Comparison of ENCODE assay signal across 9 cellular contexts in the genomic region with DNA sequence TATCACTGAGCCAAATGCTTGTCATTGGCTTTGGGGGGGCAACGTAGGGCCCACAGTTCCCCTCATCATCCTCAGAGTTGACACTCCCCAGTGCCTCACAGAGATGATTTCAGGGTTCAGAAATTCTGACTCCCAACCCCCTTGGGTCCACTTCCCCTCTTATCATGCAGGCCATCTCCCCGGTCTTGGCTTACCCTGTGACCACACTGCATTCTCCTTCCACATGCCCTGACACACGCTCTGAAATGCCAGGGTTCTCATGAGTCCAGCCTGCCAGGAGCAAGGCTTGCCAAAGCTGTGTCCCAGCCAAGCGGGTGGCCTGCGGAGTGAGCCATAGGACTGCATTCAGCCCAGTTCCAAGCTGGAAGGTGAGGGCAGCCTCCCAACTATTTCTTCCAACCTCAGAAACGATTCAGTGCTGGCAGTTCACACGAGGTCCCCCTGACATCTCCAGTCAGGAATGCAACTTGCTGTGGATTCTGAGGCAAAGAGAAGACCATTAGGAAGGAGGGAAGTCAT.
A peak's percentile ranks its signal among the peaks of the same experiment; 100 is the strongest.
DNase-seq lines count a peak whose midpoint lies in the region; ATAC-seq and TF ChIP-seq lines count a peak whose summit lies in the region.
"Had no signal": no experiment of that assay in that cellular context is flagged by ENCODE, and none has a peak within 500 bp of the region (broad histone marks: within the 10 kb centered on the region; RNA-seq: fewer than 3 reads in every experiment).

No MANE protein-coding gene starts in this region.

- peak; percentile 80 to 85 for ATAC-seq in right cardiac atrium
- ATAC-seq: PC-3 had no signal

- DNase-seq in HS-27A (ENCODE audit: low read depth) = peak; percentile 87
- peak; percentile 89 to 92 for DNase-seq in cardiac fibroblast (ENCODE audit: low read depth in 2 of 2)
- DNase-seq in right cardiac atrium = peak; percentile 74 to 87 (median 85)
- no peak for DNase-seq in HuH-7 (ENCODE audit: low spot score)
- DNase-seq in activated T-helper 1 cell treated with anti-CD3 and anti-CD28 coated beads, Interleukin-12 subunit alpha, Interleukin-12 subunit beta, Interleukin-2, Interleukin-4 antibody, amounts not matched to agents 30 ng/mL and 10 ng/mL and 1 ng/mL, durations not matched to agents 14 hours and 24 hours and 36 hours (ENCODE audit: low spot score) = no peak
- no peak for DNase-seq in cortex of kidney (lab: John Stamatoyannopoulos, UW)
- DNase-seq in NCI-H2107 treated with DMSO at 0.1 percent for 48 hours (lab: John Stamatoyannopoulos, UW; ENCODE audit: unreplicated experiment) = no peak
- DNase-seq: PC-3 had no signal

- no peaks in the 10 kb centered on the region for H3K9me3 ChIP-seq in right cardiac atrium (ENCODE audit: control insufficient read depth, low read length)
- no peaks in the 10 kb centered on the region for H3K9me3 ChIP-seq in subcutaneous abdominal adipose tissue (ENCODE audit: control insufficient read depth in 5 of 5, low read length in 5 of 5)

- peaks cover 24% of the 10 kb centered on the region for H3K4me1 Mint-ChIP-seq in activated T-helper 1 cell treated with anti-CD3 and anti-CD28 coated beads, Interleukin-12 subunit alpha, Interleukin-12 subunit beta, Interleukin-2, Interleukin-4 antibody, amounts not matched to agents 30 ng/mL and 10 ng/mL and 1 ng/mL, durations not matched to agents 14 hours and 24 hours and 36 hours (ENCODE audit: low read depth)

- H3K27ac ChIP-seq in right cardiac atrium (ENCODE audit: low read length) (no peak overlapping the region), subcutaneous abdominal adipose tissue (ENCODE audit: low read depth, low read length) (peak overlapping the region; percentile 44)

- peaks cover 10% of the 10 kb centered on the region for H3K27me3 Mint-ChIP-seq in activated T-helper 1 cell treated with anti-CD3 and anti-CD28 coated beads, Interleukin-12 subunit alpha, Interleukin-12 subunit beta, Interleukin-2, Interleukin-4 antibody, amounts not matched to agents 30 ng/mL and 10 ng/mL and 1 ng/mL, durations not matched to agents 14 hours and 24 hours and 36 hours (ENCODE audit: insufficient read depth)

- H3K27me3 ChIP-seq in right cardiac atrium (ENCODE audit: control insufficient read depth, insufficient read depth) (no peaks in the 10 kb centered on the region), subcutaneous abdominal adipose tissue (ENCODE audit: control insufficient read depth in 5 of 5, insufficient read depth in 4 of 5, low read length in 5 of 5) (no peaks in the 10 kb centered on the region)

- H3K4me1 ChIP-seq in right cardiac atrium (ENCODE audit: control insufficient read depth, insufficient read depth, low read length) = peaks cover 15% of the 10 kb centered on the region
- peaks cover 7 to 31% (median 26%) of the 10 kb centered on the region in 5 donors for H3K4me1 ChIP-seq in subcutaneous abdominal adipose tissue (ENCODE audit: control insufficient read depth in 5 of 5, insufficient read depth in 5 of 5, low read length in 5 of 5)

- no peaks in the 10 kb centered on the region for H3K36me3 Mint-ChIP-seq in activated T-helper 1 cell treated with anti-CD3 and anti-CD28 coated beads, Interleukin-12 subunit alpha, Interleukin-12 subunit beta, Interleukin-2, Interleukin-4 antibody, amounts not matched to agents 30 ng/mL and 10 ng/mL and 1 ng/mL, durations not matched to agents 14 hours and 24 hours and 36 hours (ENCODE audit: low read depth)

- intact Hi-C loops in right cardiac atrium (cut with DNase I) = no loop called here
- intact Hi-C loops in activated T-helper 1 cell treated with anti-CD3 and anti-CD28 coated beads, Interleukin-12 subunit alpha, Interleukin-12 subunit beta, Interleukin-2, Interleukin-4 antibody, amounts not matched to agents 30 ng/mL and 10 ng/mL and 1 ng/mL, durations not matched to agents 14 hours and 24 hours and 36 hours (cut with micrococcal nuclease) = no loop called here

- no peak overlapping the region for H3K27ac Mint-ChIP-seq in activated T-helper 1 cell treated with anti-CD3 and anti-CD28 coated beads, Interleukin-12 subunit alpha, Interleukin-12 subunit beta, Interleukin-2, Interleukin-4 antibody, amounts not matched to agents 30 ng/mL and 10 ng/mL and 1 ng/mL, durations not matched to agents 14 hours and 24 hours and 36 hours

- no peak overlapping the region for H3K9ac ChIP-seq in subcutaneous abdominal adipose tissue (ENCODE audit: low read length in 5 of 5)

- 35% methylated on average over 7 of the region's 7 CpGs for WGBS in right cardiac atrium

- H3K4me3 ChIP-seq in cardiac fibroblast (replicated peaks in 1 of 2; ENCODE audit: low read depth in 2 of 2, low read length in 2 of 2) (no peak overlapping the region), right cardiac atrium (ENCODE audit: low read length) (no peak overlapping the region), subcutaneous abdominal adipose tissue (ENCODE audit: low read depth in 1 of 5, low read length in 5 of 5) (no peak overlapping the region)

- no peaks in the 10 kb centered on the region for H3K36me3 ChIP-seq in subcutaneous abdominal adipose tissue (ENCODE audit: control insufficient read depth in 5 of 5, insufficient read depth in 5 of 5, low read length in 5 of 5)

- H3K4me3 Mint-ChIP-seq in activated T-helper 1 cell treated with anti-CD3 and anti-CD28 coated beads, Interleukin-12 subunit alpha, Interleukin-12 subunit beta, Interleukin-2, Interleukin-4 antibody, amounts not matched to agents 30 ng/mL and 10 ng/mL and 1 ng/mL, durations not matched to agents 14 hours and 24 hours and 36 hours = no peak overlapping the region

- no peak for TF ChIP-seq CTCF in cardiac fibroblast (IDR thresholded peaks at IDR 0.05; ENCODE audit: low read depth, low read length)

- peaks cover 13% of the 10 kb centered on the region for H3K9me3 Mint-ChIP-seq in activated T-helper 1 cell treated with anti-CD3 and anti-CD28 coated beads, Interleukin-12 subunit alpha, Interleukin-12 subunit beta, Interleukin-2, Interleukin-4 antibody, amounts not matched to agents 30 ng/mL and 10 ng/mL and 1 ng/mL, durations not matched to agents 14 hours and 24 hours and 36 hours

Comparison
In these comparisons a context has a peak if more than half of its experiments do, and no peak if none do; other contexts are left out.
1. DNase-seq: peak in HS-27A (single experiment), cardiac fibroblast (2 of 2) and right cardiac atrium (3 of 3); none in HuH-7 (single experiment), activated T-helper 1 cell treated with anti-CD3 and anti-CD28 coated beads, Interleukin-12 subunit alpha, Interleukin-12 subunit beta, Interleukin-2, Interleukin-4 antibody, amounts not matched to agents 30 ng/mL and 10 ng/mL and 1 ng/mL, durations not matched to agents 14 hours and 24 hours and 36 hours (single experiment), cortex of kidney (single experiment) and NCI-H2107 treated with DMSO at 0.1 percent for 48 hours (single experiment).